10 cellular contexts compared by ENCODE assay signal in the genomic region with DNA sequence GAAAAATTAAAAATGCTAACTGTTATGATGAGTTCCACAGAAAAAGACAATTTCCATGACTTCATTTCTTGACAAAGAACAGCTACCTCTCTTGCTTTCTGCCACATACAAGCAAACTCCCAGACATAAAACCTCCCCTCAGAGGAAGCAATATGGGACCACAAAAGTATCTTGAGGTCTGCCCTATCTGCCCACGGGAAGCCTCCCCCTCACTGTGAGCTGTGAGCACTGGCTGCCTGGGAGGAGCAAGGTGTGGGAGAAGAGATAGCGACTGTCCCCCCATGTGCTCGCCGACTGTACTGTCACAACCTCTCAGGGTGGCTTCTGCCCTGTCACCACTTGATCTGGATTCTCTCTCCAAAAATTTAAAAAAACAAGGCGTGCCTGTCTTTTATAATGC.
DNase-seq lines count a peak whose midpoint lies in the region; ATAC-seq and TF ChIP-seq lines count a peak whose summit lies in the region.
"Had no signal": no experiment of that assay in that cellular context is flagged by ENCODE, and none has a peak within 500 bp of the region (broad histone marks: within the 10 kb centered on the region; RNA-seq: fewer than 3 reads in every experiment).

No MANE protein-coding gene starts in this region.

- no peak for TF ChIP-seq CTCF in neural crest cell (conservative IDR thresholded peaks at IDR 0.05)
- no peak for TF ChIP-seq CTCF in vagina (IDR thresholded peaks at IDR 0.05)
- no peak for TF ChIP-seq CTCF in MCF 10A (IDR thresholded peaks at IDR 0.05; ENCODE audit: unreplicated experiment)

- CTCF ChIA-PET in T-cell (lab: Charles Lee) (no interaction called here), MCF 10A (lab: Yijun Ruan, JAX) (no interaction called here)

- H3K4me1 ChIP-seq in vagina = no peaks in the 10 kb centered on the region

- H3K9me3 Mint-ChIP-seq in T-cell (no peaks in the 10 kb centered on the region), neural crest cell (peaks cover 3% of the 10 kb centered on the region), MCF 10A (ENCODE audit: unreplicated experiment) (no peaks in the 10 kb centered on the region)
- H3K9me3 Mint-ChIP-seq in stimulated activated naive B cell treated with anti-CD40 and anti-IgM and Interleukin-4, amounts not matched to agents 10 μg/mL and 1 μg/mL and 100 μg/mL, for 72 hours = peaks cover 0 to 2% of the 10 kb centered on the region in 2 donors
- H3K9me3 Mint-ChIP-seq: IgD-negative memory B cell had no signal

- H3K4me3 ChIP-seq in vagina = no peak overlapping the region

- intact Hi-C loops in vagina (cut with DNase I) = no loop called here
- intact Hi-C loops in MCF 10A (cut with micrococcal nuclease) = no loop called here

- no peak for TF ChIP-seq POLR2A in vagina (IDR thresholded peaks at IDR 0.05)

- peak in 1 of 34 experiments; percentile 7 for DNase-seq in T-cell
- DNase-seq in activated T-cell treated with anti-CD3 and anti-CD28 coated beads, Interleukin-2, amount 50 U/mL, for 48 hours = peak; percentile 75 to 77
- no peak for DNase-seq in neural crest cell (ENCODE audit: low read depth, low spot score)
- DNase-seq in stimulated activated naive B cell treated with anti-CD40 and anti-IgM and Interleukin-4, amounts not matched to agents 10 μg/mL and 1 μg/mL and 100 μg/mL, for 72 hours = peak; percentile 4
- no peak for DNase-seq in vagina (ENCODE audit: extremely low spot score in 2 of 2)
- DNase-seq in GM03348 (ENCODE audit: low spot score) = no peak
- no peak for DNase-seq in MCF 10A (ENCODE audit: unreplicated experiment)
- DNase-seq: midbrain, NCI-H526 had no signal

- H3K27ac Mint-ChIP-seq in T-cell (no peak overlapping the region), neural crest cell (ENCODE audit: unreplicated experiment) (peak overlapping the region; percentile 12), MCF 10A (ENCODE audit: low read depth, unreplicated experiment) (no peak overlapping the region)
- no peak overlapping the region for H3K27ac Mint-ChIP-seq in stimulated activated naive B cell treated with anti-CD40 and anti-IgM and Interleukin-4, amounts not matched to agents 10 μg/mL and 1 μg/mL and 100 μg/mL, for 72 hours
- H3K27ac Mint-ChIP-seq: IgD-negative memory B cell had no signal

- no peaks in the 10 kb centered on the region for H3K27me3 ChIP-seq in vagina

- H3K27me3 Mint-ChIP-seq in T-cell (peaks cover 6 to 17% of the 10 kb centered on the region in 2 donors), neural crest cell (ENCODE audit: low read depth) (no peaks in the 10 kb centered on the region), MCF 10A (ENCODE audit: insufficient read depth, unreplicated experiment) (no peaks in the 10 kb centered on the region)
- peaks cover 21 to 47% of the 10 kb centered on the region in 2 donors for H3K27me3 Mint-ChIP-seq in stimulated activated naive B cell treated with anti-CD40 and anti-IgM and Interleukin-4, amounts not matched to agents 10 μg/mL and 1 μg/mL and 100 μg/mL, for 72 hours

- no TSS peak for BruUV-seq in MCF 10A (replicated peaks; lab: Mats Ljungman, UMichigan)

- H3K4me3 Mint-ChIP-seq in T-cell (peak overlapping the region in 1 of 3 donors; percentile 7), neural crest cell (no peak overlapping the region), MCF 10A (ENCODE audit: unreplicated experiment) (no peak overlapping the region)
- H3K4me3 Mint-ChIP-seq in stimulated activated naive B cell treated with anti-CD40 and anti-IgM and Interleukin-4, amounts not matched to agents 10 μg/mL and 1 μg/mL and 100 μg/mL, for 72 hours = no peak overlapping the region
- H3K4me3 Mint-ChIP-seq: IgD-negative memory B cell had no signal

- H3K36me3 Mint-ChIP-seq in T-cell = no peaks in the 10 kb centered on the region
- no peaks in the 10 kb centered on the region for H3K36me3 Mint-ChIP-seq in neural crest cell (ENCODE audit: low read depth)
- no peaks in the 10 kb centered on the region for H3K36me3 Mint-ChIP-seq in stimulated activated naive B cell treated with anti-CD40 and anti-IgM and Interleukin-4, amounts not matched to agents 10 μg/mL and 1 μg/mL and 100 μg/mL, for 72 hours
- H3K36me3 Mint-ChIP-seq in MCF 10A (ENCODE audit: insufficient read depth, unreplicated experiment) = no peaks in the 10 kb centered on the region
- H3K36me3 Mint-ChIP-seq: IgD-negative memory B cell had no signal

- POLR2A ChIA-PET in T-cell (lab: Charles Lee) = no interaction called here
- POLR2A ChIA-PET in MCF 10A (lab: Yijun Ruan, JAX) = no interaction called here

- H3K4me1 Mint-ChIP-seq in T-cell (peaks cover 16 to 18% (median 18%) of the 10 kb centered on the region in 3 donors), neural crest cell (peaks cover 16% of the 10 kb centered on the region), MCF 10A (ENCODE audit: insufficient read depth, unreplicated experiment) (no peaks in the 10 kb centered on the region)
- peaks cover 3 to 10% of the 10 kb centered on the region in 2 donors for H3K4me1 Mint-ChIP-seq in stimulated activated naive B cell treated with anti-CD40 and anti-IgM and Interleukin-4, amounts not matched to agents 10 μg/mL and 1 μg/mL and 100 μg/mL, for 72 hours
- H3K4me1 Mint-ChIP-seq: IgD-negative memory B cell had no signal

- no peaks in the 10 kb centered on the region for H3K9me3 ChIP-seq in vagina

- ATAC-seq in T-cell (replicated peaks in 1 of 4) = peak; percentile 28 to 56 (median 50)
- ATAC-seq in stimulated activated naive B cell treated with anti-CD40 and anti-IgM and Interleukin-4, amounts not matched to agents 10 μg/mL and 1 μg/mL and 100 μg/mL, for 72 hours (replicated peaks) = peak; percentile 75 to 77

- no peaks in the 10 kb centered on the region for H3K36me3 ChIP-seq in vagina

- no peak overlapping the region for H3K27ac ChIP-seq in vagina

Comparison
In these comparisons a context has a peak if more than half of its experiments do, and no peak if none do; other contexts are left out.
1. DNase-seq: peak in activated T-cell treated with anti-CD3 and anti-CD28 coated beads, Interleukin-2, amount 50 U/mL, for 48 hours (2 of 2) and stimulated activated naive B cell treated with anti-CD40 and anti-IgM and Interleukin-4, amounts not matched to agents 10 μg/mL and 1 μg/mL and 100 μg/mL, for 72 hours (single experiment); none in neural crest cell (single experiment), vagina (0 of 2), GM03348 (single experiment) and MCF 10A (single experiment).